Comparison of ENCODE assay signal across 7 cellular contexts in the genomic region with DNA sequence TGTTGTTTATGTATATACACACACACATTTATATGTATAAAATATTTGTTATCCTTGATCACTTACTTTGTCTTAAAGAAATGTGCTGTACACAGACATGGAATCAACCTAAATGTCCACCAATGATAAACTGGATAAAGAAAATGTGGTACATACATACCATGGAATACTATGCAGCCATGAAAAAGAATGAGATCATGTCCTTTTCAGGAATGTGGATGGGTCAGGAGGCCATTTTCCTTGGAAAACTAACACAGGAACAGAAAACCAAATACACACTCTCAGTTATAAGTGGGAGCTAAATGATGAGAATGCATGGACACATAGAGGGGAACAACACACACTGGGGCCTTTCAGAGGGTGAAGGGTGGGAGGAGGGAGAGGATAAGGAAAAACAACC.
DNase-seq lines count a peak whose midpoint lies in the region; ATAC-seq, FAIRE-seq and TF ChIP-seq lines count a peak whose summit lies in the region.
"Not testable (repeated sequence)": the region's sequence is repeated elsewhere in the genome, so short reads cannot be mapped to it uniquely, and the experiment has no call there.

No MANE protein-coding gene starts in this region.

- not testable (repeated sequence) for TF ChIP-seq CTCF in CD8-positive, alpha-beta T cell (IDR thresholded peaks at IDR 0.05); HEK293 (tag by site-specific recombination; IDR thresholded peaks at IDR 0.05); WTC11 (IDR thresholded peaks at IDR 0.05); K562 (IDR thresholded peaks at IDR 0.05 in 2 of 3, conservative IDR thresholded peaks at IDR 0.05 in 1 of 3; ENCODE audit: insufficient read depth in 2 of 3, low read depth in 1 of 3, low read length in 3 of 3); H1 (IDR thresholded peaks at IDR 0.05; ENCODE audit: control extremely low read depth in 1 of 3, insufficient read depth in 1 of 3, low read depth in 1 of 3, low read length in 3 of 3); nephron (IDR thresholded peaks at IDR 0.05; ENCODE audit: unreplicated experiment in 3 of 3); neural progenitor cell (IDR thresholded peaks at IDR 0.05)

- H3K9me3 ChIP-seq in CD8-positive, alpha-beta T cell (ENCODE audit: low read length); HEK293 (ENCODE audit: control insufficient read depth, insufficient read depth, low read depth, low read length); K562 (replicated peaks; ENCODE audit: control insufficient read depth, insufficient read depth, low read depth, low read length); H1 (ENCODE audit: insufficient read depth in 2 of 2, low read depth in 1 of 2, low read length in 1 of 2); neural progenitor cell (ENCODE audit: low read depth): not testable (repeated sequence)

- not testable (repeated sequence) for H3K23ac ChIP-seq in H1 (ENCODE audit: insufficient read length)

- H2BK5ac ChIP-seq in H1 (ENCODE audit: low read depth, low read length) = not testable (repeated sequence)

- not testable (repeated sequence) for H2BK120ac ChIP-seq in H1 (replicated peaks; ENCODE audit: low read depth, low read length)

- in situ Hi-C loops in K562 (cut with MboI) = not testable (repeated sequence)

- not testable (repeated sequence) for H3K23me2 ChIP-seq in H1 (ENCODE audit: low read depth, low read length)

- not testable (repeated sequence) for H3K18ac ChIP-seq in H1 (ENCODE audit: extremely low read depth, low read length)

- H3K79me2 ChIP-seq in K562 (ENCODE audit: control insufficient read depth, insufficient read depth, low read length); H1 (ENCODE audit: control insufficient read depth in 1 of 2, insufficient read depth in 2 of 2, low read length in 2 of 2); neural progenitor cell (ENCODE audit: low read depth): not testable (repeated sequence)

- H2BK20ac ChIP-seq in H1 (ENCODE audit: low read length) = not testable (repeated sequence)

- H3K4me1 Mint-ChIP-seq in CD8-positive, alpha-beta T cell (ENCODE audit: low read depth); WTC11; neural progenitor cell: not testable (repeated sequence)
- peaks cover 30% of the 10 kb centered on the region for H3K4me1 Mint-ChIP-seq in nephron

- H3K27me3 ChIP-seq in CD8-positive, alpha-beta T cell (ENCODE audit: insufficient read depth, low read length); K562 (ENCODE audit: control insufficient read depth in 2 of 2, insufficient read depth in 2 of 2, low read length in 2 of 2); H1 (replicated peaks in 1 of 4; ENCODE audit: control insufficient read depth in 3 of 4, extremely low read depth in 1 of 4, insufficient read depth in 3 of 4, low read length in 3 of 4); neural progenitor cell: not testable (repeated sequence)

- H3K9ac ChIP-seq in K562 (ENCODE audit: insufficient read depth in 1 of 2, low read depth in 2 of 2, low read length in 2 of 2); H1 (replicated peaks in 1 of 4; ENCODE audit: extremely low read depth in 1 of 4, low read depth in 3 of 4, low read length in 3 of 4); neural progenitor cell: not testable (repeated sequence)

- H3K4me2 ChIP-seq in K562 (ENCODE audit: insufficient read depth, low read length); H1 (ENCODE audit: insufficient read depth in 1 of 2, low read depth in 2 of 2, low read length in 2 of 2); neural progenitor cell: not testable (repeated sequence)

- H3K27ac ChIP-seq in CD8-positive, alpha-beta T cell (ENCODE audit: low read depth, low read length); HEK293 (ENCODE audit: extremely low read depth, low read depth, low read length); K562 (ENCODE audit: extremely low read depth, low read depth, low read length); H1 (ENCODE audit: low read depth, low read length); neural progenitor cell: not testable (repeated sequence)

- POLR2A ChIA-PET in CD8-positive, alpha-beta T cell (lab: Charles Lee); HEK293 (lab: Yijun Ruan, JAX); WTC11 (lab: Charles Lee); K562 (lab: Yijun Ruan, JAX); H1 (lab: Charles Lee; ENCODE audit: partially characterized antibody): not testable (repeated sequence)

- BruUV-seq in K562 (replicated peaks; lab: Mats Ljungman, UMichigan) = not testable (repeated sequence)

- H2BK12ac ChIP-seq in H1 (ENCODE audit: low read depth, low read length) = not testable (repeated sequence)

- H3K36me3 ChIP-seq in CD8-positive, alpha-beta T cell (ENCODE audit: insufficient read depth, low read length); HEK293 (ENCODE audit: control insufficient read depth in 2 of 2, insufficient read depth in 1 of 2, low read length in 2 of 2); K562 (ENCODE audit: control insufficient read depth, insufficient read depth, low read length); H1 (ENCODE audit: control insufficient read depth in 2 of 4, insufficient read depth in 4 of 4, low read length in 3 of 4); neural progenitor cell: not testable (repeated sequence)

- not testable (repeated sequence) for H3K79me1 ChIP-seq in H1 (ENCODE audit: low read depth, low read length)

- not testable (repeated sequence) for H3K14ac ChIP-seq in H1 (ENCODE audit: insufficient read length)

- not testable (repeated sequence) for H4K8ac ChIP-seq in H1 (ENCODE audit: extremely low read depth, insufficient read depth, low read length)

- not testable (repeated sequence) for H3K4me3 Mint-ChIP-seq in CD8-positive, alpha-beta T cell; WTC11; nephron; neural progenitor cell

- H3K27me3 Mint-ChIP-seq in CD8-positive, alpha-beta T cell (ENCODE audit: low read depth); WTC11 (ENCODE audit: low read depth); nephron (ENCODE audit: low read depth); neural progenitor cell (ENCODE audit: insufficient read depth, low read depth): not testable (repeated sequence)

- H2BK15ac ChIP-seq in H1 (ENCODE audit: low read length) = not testable (repeated sequence)

- FAIRE-seq in K562 (lab: Jason Lieb, UNC); H1 (lab: Jason Lieb, UNC): not testable (repeated sequence)

- H3K27ac Mint-ChIP-seq in CD8-positive, alpha-beta T cell = peak overlapping the region; percentile 33
- H3K27ac Mint-ChIP-seq in WTC11 = not testable (repeated sequence)
- H3K27ac Mint-ChIP-seq in nephron (peak overlapping the region; percentile 46 to 60 (median 59)), neural progenitor cell (peak overlapping the region; percentile 66)

- not testable (repeated sequence) for H2AFZ ChIP-seq in K562 (ENCODE audit: low read depth, low read length); H1 (ENCODE audit: low read length); neural progenitor cell (replicated peaks)

- H4K91ac ChIP-seq in H1 (replicated peaks; ENCODE audit: insufficient read length, low read length) = not testable (repeated sequence)

- not testable (repeated sequence) for H3K4ac ChIP-seq in H1 (replicated peaks; ENCODE audit: insufficient read length, low read depth, low read length)

- DNase-seq in CD8-positive, alpha-beta T cell; WTC11 (ENCODE audit: low spot score); K562 (ENCODE audit: extremely low read depth in 1 of 4, low spot score in 3 of 4); H1 (ENCODE audit: low read depth in 1 of 2, low spot score in 2 of 2); neural progenitor cell (ENCODE audit: low spot score): not testable (repeated sequence)

- H3K4me3 ChIP-seq in CD8-positive, alpha-beta T cell (ENCODE audit: low read depth, low read length); HEK293 (ENCODE audit: low read depth, low read length); K562; H1 (ENCODE audit: extremely low read depth in 1 of 4, insufficient read depth in 2 of 4, low read depth in 3 of 4, low read length in 4 of 4); neural progenitor cell: not testable (repeated sequence)

- H4K20me1 ChIP-seq in K562 (replicated peaks; ENCODE audit: control insufficient read depth, insufficient read depth, low read length); H1 (replicated peaks in 1 of 2; ENCODE audit: control insufficient read depth in 1 of 2, insufficient read depth in 2 of 2, low read length in 2 of 2); neural progenitor cell (ENCODE audit: low read depth): not testable (repeated sequence)

- not testable (repeated sequence) for H2AK5ac ChIP-seq in H1 (ENCODE audit: low read depth, low read length)

- not testable (repeated sequence) for TF ChIP-seq EP300 in K562 (IDR thresholded peaks at IDR 0.05; ENCODE audit: low read length); H1 (IDR thresholded peaks at IDR 0.05; ENCODE audit: borderline replicate concordance in 1 of 2, low read depth in 2 of 2, low read length in 2 of 2)

- ATAC-seq in CD8-positive, alpha-beta T cell; WTC11; K562: not testable (repeated sequence)

- not testable (repeated sequence) for H3K4me1 ChIP-seq in CD8-positive, alpha-beta T cell (ENCODE audit: insufficient read depth, low read length); HEK293 (ENCODE audit: control insufficient read depth, insufficient read depth, low read length); K562 (replicated peaks in 1 of 2; ENCODE audit: control insufficient read depth in 2 of 2, insufficient read depth in 2 of 2, low read length in 2 of 2); H1 (replicated peaks in 1 of 4; ENCODE audit: control insufficient read depth in 3 of 4, insufficient read depth in 4 of 4, low read length in 3 of 4); neural progenitor cell

- H3K9me3 Mint-ChIP-seq in CD8-positive, alpha-beta T cell; WTC11; nephron; neural progenitor cell: not testable (repeated sequence)

- H3F3A ChIP-seq in neural progenitor cell (ENCODE audit: low read depth) = not testable (repeated sequence)

- not testable (repeated sequence) for TF ChIP-seq POLR2A in K562 (conservative IDR thresholded peaks at IDR 0.05); H1 (IDR thresholded peaks at IDR 0.05; ENCODE audit: control extremely low read depth in 1 of 2, low read depth in 2 of 2, low read length in 2 of 2)

- H3K9me1 ChIP-seq in K562 (ENCODE audit: control insufficient read depth, insufficient read depth, low read length) = not testable (repeated sequence)

- not testable (repeated sequence) for H3K56ac ChIP-seq in H1 (replicated peaks; ENCODE audit: insufficient read length, low read depth, low read length)

- not testable (repeated sequence) for H3K36me3 Mint-ChIP-seq in CD8-positive, alpha-beta T cell; WTC11; nephron (ENCODE audit: low read depth); neural progenitor cell

- intact Hi-C loops in CD8-positive, alpha-beta T cell (cut with DNase I, micrococcal nuclease); K562 (cut with micrococcal nuclease): not testable (repeated sequence)

- CTCF ChIA-PET in CD8-positive, alpha-beta T cell (lab: Charles Lee); HEK293 (lab: Yijun Ruan, JAX); WTC11 (lab: Charles Lee); K562 (lab: Yijun Ruan, JAX; ENCODE audit: low intra/inter-chr PET ratio): not testable (repeated sequence)
- CTCF ChIA-PET in H1 (lab: Charles Lee; ENCODE audit: partially characterized antibody) = interaction anchor here (1.1 kb wide), 2 partner anchors 9 to 17 kb away, joined by 3 to 4 read pairs; no protein-coding TSS in a partner anchor

- not testable (repeated sequence) for H4K5ac ChIP-seq in H1 (ENCODE audit: insufficient read length, low read depth, low read length)

- TF ChIP-seq RAD21 in K562 (CRISPR knock-in tag; conservative IDR thresholded peaks at IDR 0.05 in 1 of 2, IDR thresholded peaks at IDR 0.05 in 1 of 2); H1 (IDR thresholded peaks at IDR 0.05 in 1 of 2, conservative IDR thresholded peaks at IDR 0.05 in 1 of 2; ENCODE audit: low read depth in 2 of 2, low read length in 2 of 2): not testable (repeated sequence)
